Comparison of ENCODE assay signal across 18 cellular contexts in the genomic region with DNA sequence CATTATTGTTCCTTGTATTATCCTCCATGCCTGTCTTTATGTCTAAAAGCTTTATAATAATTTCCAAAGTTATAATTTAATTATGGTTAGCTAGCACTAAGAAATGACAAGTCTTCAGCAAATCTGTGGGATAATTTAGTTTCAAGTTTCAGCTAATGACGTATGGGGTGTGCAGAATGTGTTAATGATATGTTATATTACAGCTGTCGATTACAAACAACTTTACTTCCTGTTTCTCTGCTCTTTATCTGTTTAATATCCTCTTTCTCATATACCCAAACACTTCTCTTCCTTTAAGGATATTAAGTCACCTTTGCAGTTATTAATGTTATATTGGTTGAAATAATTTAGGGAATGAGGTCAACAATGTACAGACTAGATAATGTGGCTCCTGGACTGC.
A peak's percentile ranks its signal among the peaks of the same experiment; 100 is the strongest.
DNase-seq lines count a peak whose midpoint lies in the region; ATAC-seq and TF ChIP-seq lines count a peak whose summit lies in the region.
"Had no signal": no experiment of that assay in that cellular context is flagged by ENCODE, and none has a peak within 500 bp of the region (broad histone marks: within the 10 kb centered on the region; RNA-seq: fewer than 3 reads in every experiment).

No MANE protein-coding gene starts in this region.

- DNase-seq in AML-193 (lab: John Stamatoyannopoulos, UW) (peak; percentile 22 to 26), HL-60 (ENCODE audit: low read depth in 1 of 2, low spot score in 1 of 2) (no peak), T-helper 17 cell (no peak), immature natural killer cell (peak in 2 of 3 donors; percentile 15 to 19), DMS153 (lab: John Stamatoyannopoulos, UW) (no peak), DMS 273 (lab: John Stamatoyannopoulos, UW; ENCODE audit: unreplicated experiment) (no peak), amniotic stem cell (lab: John Stamatoyannopoulos, UW) (no peak), epidermal melanocyte (ENCODE audit: insufficient read length, low spot score) (no peak)
- DNase-seq: ACHN, BE2C, IMR-90, NCI-H1105 treated with DMSO at 0.1 percent for 48 hours, NCI-H187 treated with DMSO at 0.1 percent for 48 hours, NCI-H2171 treated with DMSO at 0.1 percent for 48 hours, NCI-H510A treated with DMSO at 0.1 percent for 48 hours, SJCRH30 had no signal

- no peaks in the 10 kb centered on the region for H3K27me3 Mint-ChIP-seq in T-helper 17 cell
- H3K27me3 Mint-ChIP-seq in immature natural killer cell (ENCODE audit: low read depth in 3 of 3) = peaks cover 0 to 2% (median 0%) of the 10 kb centered on the region in 3 donors

- H3K27me3 ChIP-seq in HL-60 (ENCODE audit: insufficient read depth, poor library complexity, severe bottlenecking) = no peaks in the 10 kb centered on the region
- H3K27me3 ChIP-seq: BE2C, SJCRH30 had no signal

- peak overlapping the region; percentile 14; the same call in 1 of the 2 replicates for H3K27ac ChIP-seq in HL-60 (replicated peaks)
- H3K27ac ChIP-seq: RWPE1, SJCRH30 had no signal

- H3K36me3 Mint-ChIP-seq in T-helper 17 cell (ENCODE audit: low read depth) = no peaks in the 10 kb centered on the region
- peaks cover 0 to 4% (median 0%) of the 10 kb centered on the region in 3 donors for H3K36me3 Mint-ChIP-seq in immature natural killer cell

- H3K27ac Mint-ChIP-seq in T-helper 17 cell = peak overlapping the region; percentile 6
- H3K27ac Mint-ChIP-seq in immature natural killer cell = peak overlapping the region in 2 of 6 donors; percentile 1 to 10

- H3K9me3 ChIP-seq in T-helper 17 cell (ENCODE audit: control insufficient read depth, low read length, poor library complexity, severe bottlenecking) = no peaks in the 10 kb centered on the region
- H3K9me3 ChIP-seq: BE2C, HAP-1, SJCRH30 had no signal

- H3K4me3 ChIP-seq in HL-60 (replicated peaks; ENCODE audit: insufficient read depth, low read length) = no peak overlapping the region
- H3K4me3 ChIP-seq: HAP-1, SJCRH30 had no signal

- no peaks in the 10 kb centered on the region for H3K9me3 Mint-ChIP-seq in immature natural killer cell

- H3K4me1 Mint-ChIP-seq in T-helper 17 cell (peaks cover 14% of the 10 kb centered on the region), immature natural killer cell (peaks cover 13 to 26% of the 10 kb centered on the region in 2 donors)

- no peak overlapping the region for H3K4me3 Mint-ChIP-seq in T-helper 17 cell
- peak overlapping the region in 2 of 5 donors; percentile 1 to 9 for H3K4me3 Mint-ChIP-seq in immature natural killer cell

- TF ChIP-seq CTCF in HL-60 (IDR thresholded peaks at IDR 0.05; ENCODE audit: insufficient read depth, low read length) = no peak

- ATAC-seq in T-helper 17 cell = no peak

Comparison
In these comparisons a context has a peak if more than half of its experiments do, and no peak if none do; other contexts are left out.
1. DNase-seq: peak in AML-193 (2 of 2) and immature natural killer cell (2 of 3); none in HL-60 (0 of 2), T-helper 17 cell (0 of 3), DMS153 (single experiment), DMS 273 (single experiment), amniotic stem cell (single experiment) and epidermal melanocyte (single experiment).